In genomic region chr20:9066196-9066595, GRCh38 we compare ENCODE assay signal across 22 cellular contexts. TPM values are rescaled to one million over a fixed set of nuclear protein-coding genes. Genes with fewer than 3 reads are reported as not detected.
DNase-seq lines count a peak whose midpoint lies in the region; ATAC-seq and TF ChIP-seq lines count a peak whose summit lies in the region.
"Had no signal": no experiment of that assay in that cellular context is flagged by ENCODE, and none has a peak within 500 bp of the region (broad histone marks: within the 10 kb centered on the region; RNA-seq: fewer than 3 reads in every experiment).

No MANE protein-coding gene starts in this region.

- no peak overlapping the region for H4K5ac ChIP-seq in mesendoderm (ENCODE audit: low read length)

- no peak overlapping the region for H2AFZ ChIP-seq in osteoblast (ENCODE audit: low read length)

- peaks cover 13% of the 10 kb centered on the region for H3K4me1 ChIP-seq in foreskin keratinocyte
- peaks cover 29% of the 10 kb centered on the region for H3K4me1 ChIP-seq in osteoblast (ENCODE audit: insufficient read depth, low read length)
- no peaks in the 10 kb centered on the region for H3K4me1 ChIP-seq in effector memory CD4-positive, alpha-beta T cell (ENCODE audit: control insufficient read depth, insufficient read depth, low read length, poor library complexity, severe bottlenecking)
- peaks cover 3% of the 10 kb centered on the region for H3K4me1 ChIP-seq in mesendoderm (ENCODE audit: control insufficient read depth, low read depth, low read length)
- H3K4me1 ChIP-seq: uterus had no signal

- no peak overlapping the region for H2BK15ac ChIP-seq in mesendoderm (replicated peaks; ENCODE audit: low read depth)

- peaks cover 2% of the 10 kb centered on the region for H3K36me3 Mint-ChIP-seq in activated CD4-positive, alpha-beta T cell treated with anti-CD3 and anti-CD28 coated beads for 36 hours (ENCODE audit: low read depth)

- H3K27ac ChIP-seq in foreskin keratinocyte (no peak overlapping the region), osteoblast (ENCODE audit: low read depth, low read length) (peak overlapping the region; percentile 54), mesendoderm (ENCODE audit: low read depth, low read length) (no peak overlapping the region)
- no peak overlapping the region for H3K27ac ChIP-seq in effector memory CD4-positive, alpha-beta T cell (ENCODE audit: insufficient read depth, low read length, poor library complexity, severe bottlenecking)
- H3K27ac ChIP-seq: KMS-11, uterus had no signal

- no peak overlapping the region for H2BK5ac ChIP-seq in mesendoderm (ENCODE audit: low read length)

- no peak overlapping the region for H3K27ac Mint-ChIP-seq in activated CD4-positive, alpha-beta T cell treated with anti-CD3 and anti-CD28 coated beads for 36 hours
- H3K27ac Mint-ChIP-seq: activated B cell treated with CpG ODN at 0.5 μM for 24 hours; activated naive CD4-positive, alpha-beta T cell treated with anti-CD3 and anti-CD28 coated beads for 36 hours; CD4-positive, CD25-positive, alpha-beta regulatory T cell had no signal

- H3K79me2 ChIP-seq in osteoblast (ENCODE audit: insufficient read depth, low read length) (peaks cover 23% of the 10 kb centered on the region), mesendoderm (ENCODE audit: control insufficient read depth, insufficient read depth, low read length) (peaks cover 8% of the 10 kb centered on the region)

- no peak overlapping the region for H3K23ac ChIP-seq in mesendoderm (ENCODE audit: low read length)

- in situ Hi-C loops in Caki2 (cut with HindIII; ENCODE audit: low pct_unique_long_range_greater_than_20kb, low sequenced_read_pairs): no loop called here

- no CpG with 5 or more reads among the region's 3 CpGs for WGBS in mesendoderm (ENCODE audit: extremely low coverage, insufficient coverage, low lambda C conversion rate)

- no peak overlapping the region for H3K9ac ChIP-seq in mesendoderm (ENCODE audit: low read length)
- H3K9ac ChIP-seq: KMS-11 had no signal

- no peak overlapping the region for H3K56ac ChIP-seq in mesendoderm (ENCODE audit: low read length)

- TF ChIP-seq CTCF in foreskin keratinocyte (conservative IDR thresholded peaks at IDR 0.05): no peak
- TF ChIP-seq CTCF in osteoblast (IDR thresholded peaks at IDR 0.05; ENCODE audit: extremely low read depth, low read depth, low read length): no peak

- H3K4me3 ChIP-seq in osteoblast (ENCODE audit: insufficient read depth, low read length): no peak overlapping the region
- H3K4me3 ChIP-seq in effector memory CD4-positive, alpha-beta T cell (ENCODE audit: insufficient read depth, low read depth, low read length, poor library complexity, severe bottlenecking): no peak overlapping the region
- no peak overlapping the region for H3K4me3 ChIP-seq in mesendoderm (ENCODE audit: low read length)
- H3K4me3 ChIP-seq: mucosa of descending colon, uterus had no signal

- POLR2A ChIA-PET in activated CD4-positive, alpha-beta T cell treated with anti-CD3 and anti-CD28 coated beads for 36 hours (lab: Charles Lee): no interaction called here

- H4K8ac ChIP-seq in mesendoderm (ENCODE audit: low read depth, low read length): no peak overlapping the region

- no peak overlapping the region for H3K4ac ChIP-seq in mesendoderm (ENCODE audit: low read depth, low read length)

- H3K27me3 ChIP-seq in foreskin keratinocyte: no peaks in the 10 kb centered on the region
- H3K27me3 ChIP-seq in osteoblast (ENCODE audit: insufficient read depth, low read length): no peaks in the 10 kb centered on the region
- peaks cover 4% of the 10 kb centered on the region for H3K27me3 ChIP-seq in effector memory CD4-positive, alpha-beta T cell (replicated peaks; ENCODE audit: control insufficient read depth, insufficient read depth, low read length, poor library complexity, severe bottlenecking)
- no peaks in the 10 kb centered on the region for H3K27me3 ChIP-seq in mesendoderm (ENCODE audit: insufficient read depth, low read length, poor library complexity)
- H3K27me3 ChIP-seq: uterus had no signal

- no peaks in the 10 kb centered on the region for H4K20me1 ChIP-seq in osteoblast (ENCODE audit: insufficient read depth, low read length)

- CTCF ChIA-PET in activated CD4-positive, alpha-beta T cell treated with anti-CD3 and anti-CD28 coated beads for 36 hours (lab: Charles Lee): no interaction called here

- H3K18ac ChIP-seq in mesendoderm (ENCODE audit: low read length): no peak overlapping the region

- H2AK5ac ChIP-seq in mesendoderm (ENCODE audit: low read length): no peak overlapping the region

- no peak overlapping the region for H3K4me2 ChIP-seq in osteoblast (ENCODE audit: insufficient read depth, low read length)
- no peak overlapping the region for H3K4me2 ChIP-seq in mesendoderm (ENCODE audit: low read length)
- H3K4me2 ChIP-seq: KMS-11 had no signal

- no peaks in the 10 kb centered on the region for H3K79me1 ChIP-seq in mesendoderm (ENCODE audit: low read length)

- H3K27me3 Mint-ChIP-seq in activated CD4-positive, alpha-beta T cell treated with anti-CD3 and anti-CD28 coated beads for 36 hours: peaks cover 11% of the 10 kb centered on the region

- H3K36me3 ChIP-seq in osteoblast (ENCODE audit: insufficient read depth, low read length) (no peaks in the 10 kb centered on the region), mesendoderm (ENCODE audit: control insufficient read depth, insufficient read depth, low read length) (no peaks in the 10 kb centered on the region)
- no peaks in the 10 kb centered on the region for H3K36me3 ChIP-seq in effector memory CD4-positive, alpha-beta T cell (ENCODE audit: control insufficient read depth, insufficient read depth, low read length)
- H3K36me3 ChIP-seq: uterus had no signal

- no peak overlapping the region for H2BK120ac ChIP-seq in mesendoderm (ENCODE audit: low read depth, low read length)

- H3K9me3 ChIP-seq in osteoblast (ENCODE audit: low read depth, low read length): no peaks in the 10 kb centered on the region
- H3K9me3 ChIP-seq in effector memory CD4-positive, alpha-beta T cell (ENCODE audit: control insufficient read depth, low read length): no peaks in the 10 kb centered on the region
- H3K9me3 ChIP-seq: mucosa of descending colon, uterus had no signal

- peak; percentile 32 for ATAC-seq in foreskin keratinocyte
- ATAC-seq in activated CD4-positive, alpha-beta T cell treated with anti-CD3 and anti-CD28 coated beads for 36 hours: no peak
- ATAC-seq in HG03457 (IDR thresholded peaks at IDR 0.05; ENCODE audit: unreplicated experiment): no peak
- ATAC-seq: activated T-cell treated with anti-CD3 and anti-CD28 coated beads, Interleukin-2, amount 50 U/mL, for 4 hours; left ventricle myocardium superior; mucosa of descending colon had no signal

- H3K4me3 Mint-ChIP-seq in activated CD4-positive, alpha-beta T cell treated with anti-CD3 and anti-CD28 coated beads for 36 hours: no peak overlapping the region
- H3K4me3 Mint-ChIP-seq: activated B cell treated with CpG ODN at 0.5 μM for 24 hours; activated naive CD4-positive, alpha-beta T cell treated with anti-CD3 and anti-CD28 coated beads for 36 hours; activated T-cell treated with anti-CD3 and anti-CD28 coated beads, Interleukin-2, amount 50 U/mL, for 4 hours; CD4-positive, CD25-positive, alpha-beta regulatory T cell had no signal

- peaks cover 3% of the 10 kb centered on the region for H3K4me1 Mint-ChIP-seq in activated CD4-positive, alpha-beta T cell treated with anti-CD3 and anti-CD28 coated beads for 36 hours

- DNase-seq in Caki2 (ENCODE audit: low read depth) (peak; percentile 83), NCI-H2171 treated with DMSO at 0.1 percent for 48 hours (lab: John Stamatoyannopoulos, UW) (peak; percentile 79), foreskin keratinocyte (peak; percentile 51 to 80), osteoblast (ENCODE audit: insufficient read length, low spot score, missing footprints) (peak; percentile 78), mesendoderm (no peak)
- DNase-seq in activated CD4-positive, alpha-beta T cell treated with anti-CD3 and anti-CD28 coated beads for 36 hours: no peak
- DNase-seq in effector memory CD4-positive, alpha-beta T cell: no peak
- DNase-seq: activated B cell treated with CpG ODN at 0.5 μM for 24 hours; activated naive CD4-positive, alpha-beta T cell treated with anti-CD3 and anti-CD28 coated beads for 36 hours; activated T-cell treated with anti-CD3 and anti-CD28 coated beads, Interleukin-2, amount 50 U/mL, for 4 hours; CD4-positive, CD25-positive, alpha-beta regulatory T cell; central memory CD4-positive, alpha-beta T cell; left ventricle myocardium superior; mucosa of descending colon; NCI-H2029 treated with DMSO at 0.1 percent for 48 hours; NCI-H510A treated with DMSO at 0.1 percent for 48 hours; stimulated activated CD8-positive, alpha-beta memory T cell treated with anti-CD3 and anti-CD28 coated beads, Interleukin-4, amount 100 ng/mL, for 48 hours; substantia nigra; T-helper 9 cell; uterus had no signal

- H3K9me3 Mint-ChIP-seq in activated CD4-positive, alpha-beta T cell treated with anti-CD3 and anti-CD28 coated beads for 36 hours (ENCODE audit: low read depth): no peaks in the 10 kb centered on the region
- H3K9me3 Mint-ChIP-seq: activated B cell treated with CpG ODN at 0.5 μM for 24 hours had no signal

- intact Hi-C loops in activated CD4-positive, alpha-beta T cell treated with anti-CD3 and anti-CD28 coated beads for 36 hours (cut with DNase I, micrococcal nuclease): no loop called here

RNA-seq across cellular contexts. Expression of gene PLCB4, which starts 2.7 kb away (rescaled TPM):
- 10.0 and 28.0 TPM in 2 replicates for total RNA-seq in Caki2 (2014; rRNA removed; shearing (Covaris generic); ENCODE audit: low replicate concordance)
- total RNA-seq in foreskin keratinocyte (2.4 and 3.1 TPM in 2 replicates), osteoblast (13.0 and 25.6 TPM in 2 replicates)
- 0.40 and 0.49 TPM in 2 replicates for polyA plus RNA-seq in foreskin keratinocyte
- under 1 TPM in 1 of 2 experiments, not detected in 1; 0.02 TPM for total RNA-seq in activated CD4-positive, alpha-beta T cell treated with anti-CD3 and anti-CD28 coated beads for 36 hours
- polyA plus RNA-seq in mesendoderm (2013, experiment 1 of 2): 5.7 TPM
- polyA plus RNA-seq in mesendoderm (2013, experiment 2 of 2): 6.2 TPM
- total RNA-seq: activated B cell treated with CpG ODN at 0.5 μM for 24 hours; activated naive CD4-positive, alpha-beta T cell treated with anti-CD3 and anti-CD28 coated beads for 36 hours had no signal
- polyA plus RNA-seq: CD4-positive, CD25-positive, alpha-beta regulatory T cell had no signal

Comparison
In these comparisons a context has a peak if more than half of its experiments do, and no peak if none do; other contexts are left out.
1. DNase-seq: peak in Caki2 (single experiment), NCI-H2171 treated with DMSO at 0.1 percent for 48 hours (single experiment), foreskin keratinocyte (2 of 2) and osteoblast (single experiment); none in activated CD4-positive, alpha-beta T cell treated with anti-CD3 and anti-CD28 coated beads for 36 hours (single experiment), effector memory CD4-positive, alpha-beta T cell (0 of 3) and mesendoderm (single experiment).